Comparison of ENCODE assay signal across 10 cellular contexts in genomic region chr10:102240467-102241036, GRCh38. TPM values are rescaled to one million over a fixed set of nuclear protein-coding genes. Genes with fewer than 3 reads are reported as not detected.
DNase-seq lines count a peak whose midpoint lies in the region; ATAC-seq and TF ChIP-seq lines count a peak whose summit lies in the region.
"Had no signal": no experiment of that assay in that cellular context is flagged by ENCODE, and none has a peak within 500 bp of the region (broad histone marks: within the 10 kb centered on the region; RNA-seq: fewer than 3 reads in every experiment).

No MANE protein-coding gene starts in this region.

- H3K27ac ChIP-seq in coronary artery: no peak overlapping the region
- no peak overlapping the region for H3K27ac ChIP-seq in lower lobe of right lung
- no peak overlapping the region for H3K27ac ChIP-seq in testis

- TF ChIP-seq POLR2A in testis (IDR thresholded peaks at IDR 0.05): no peak

- no peak overlapping the region for H3K27ac Mint-ChIP-seq in activated CD4-positive, alpha-beta T cell treated with anti-CD3 and anti-CD28 coated beads for 36 hours

- ATAC-seq in activated CD4-positive, alpha-beta T cell treated with anti-CD3 and anti-CD28 coated beads for 36 hours: no peak
- ATAC-seq in lower lobe of right lung: no peak

- intact Hi-C loops in activated CD4-positive, alpha-beta T cell treated with anti-CD3 and anti-CD28 coated beads for 36 hours (cut with DNase I, micrococcal nuclease): loop anchor here in 1 of 2 experiments (1.0 to 10.0 kb wide), 3 partner anchors 155 to 1124 kb away; partner anchors contain the start of genes NFKB2 and TAF5
- intact Hi-C loops in lower lobe of right lung (cut with DNase I) (no loop called here), testis (cut with DNase I; ENCODE audit: low total_unique reads) (no loop called here)

- POLR2A ChIA-PET in activated CD4-positive, alpha-beta T cell treated with anti-CD3 and anti-CD28 coated beads for 36 hours (lab: Charles Lee): interaction anchor here (1.3 kb wide), 1 partner anchor 9 kb away, joined by 6 read pairs; no protein-coding TSS in a partner anchor

- H3K36me3 ChIP-seq in lower lobe of right lung (no peaks in the 10 kb centered on the region), testis (ENCODE audit: low read depth, missing control alignments) (no peaks in the 10 kb centered on the region)

- peaks cover 17% of the 10 kb centered on the region for H3K27me3 ChIP-seq in lower lobe of right lung (ENCODE audit: low read depth)
- H3K27me3 ChIP-seq in testis: no peaks in the 10 kb centered on the region

- H3K27me3 Mint-ChIP-seq in activated CD4-positive, alpha-beta T cell treated with anti-CD3 and anti-CD28 coated beads for 36 hours: peaks cover 34% of the 10 kb centered on the region

- H3K36me3 Mint-ChIP-seq in activated CD4-positive, alpha-beta T cell treated with anti-CD3 and anti-CD28 coated beads for 36 hours (ENCODE audit: low read depth): no peaks in the 10 kb centered on the region

- peak overlapping the region; percentile 73 for H3K4me3 ChIP-seq in coronary artery
- peak overlapping the region; percentile 70 for H3K4me3 ChIP-seq in lower lobe of right lung
- H3K4me3 ChIP-seq in testis: peak overlapping the region; percentile 56 to 62

- H3K4me3 Mint-ChIP-seq in activated CD4-positive, alpha-beta T cell treated with anti-CD3 and anti-CD28 coated beads for 36 hours: peak overlapping the region; percentile 71

- no peaks in the 10 kb centered on the region for H3K9me3 ChIP-seq in lower lobe of right lung
- no peaks in the 10 kb centered on the region for H3K9me3 ChIP-seq in testis

- TF ChIP-seq CTCF in coronary artery (IDR thresholded peaks at IDR 0.05): no peak
- no peak for TF ChIP-seq CTCF in lower lobe of right lung (IDR thresholded peaks at IDR 0.05)
- no peak for TF ChIP-seq CTCF in testis (IDR thresholded peaks at IDR 0.05)

- DNase-seq in activated CD4-positive, alpha-beta T cell treated with anti-CD3 and anti-CD28 coated beads for 36 hours: no peak
- no peak for DNase-seq in activated CD4-positive, alpha-beta T cell treated with anti-CD3 and anti-CD28 coated beads, Interleukin-2, amount 50 U/mL, for 1 hour
- DNase-seq in coronary artery (ENCODE audit: low spot score) (peak; percentile 72), lower lobe of right lung (no peak), testis (no peak), islet precursor cell (no peak), NK-92 (lab: John Stamatoyannopoulos, UW; ENCODE audit: unreplicated experiment) (no peak)
- no peak for DNase-seq in activated CD8-positive, alpha-beta memory T cell treated with anti-CD3 and anti-CD28 coated beads, Interleukin-2, amount 50 U/mL, for 4 hours
- DNase-seq: NCI-H1105 treated with DMSO at 0.1 percent for 48 hours had no signal

- H3K4me1 Mint-ChIP-seq in activated CD4-positive, alpha-beta T cell treated with anti-CD3 and anti-CD28 coated beads for 36 hours: peaks cover 19% of the 10 kb centered on the region

- CTCF ChIA-PET in activated CD4-positive, alpha-beta T cell treated with anti-CD3 and anti-CD28 coated beads for 36 hours (lab: Charles Lee): interaction anchor here (0.7 to 16.9 kb wide), 7 partner anchors 9 to 228 kb away, joined by 3 to 833 read pairs (median 6); partner anchors contain the start of gene ELOVL3

- WGBS in testis, 2 donors: 6 to 21% methylated on average over 18 to 39 of the region's 40 CpGs

- peaks cover 28% of the 10 kb centered on the region for H3K4me1 ChIP-seq in lower lobe of right lung
- peaks cover 20% of the 10 kb centered on the region for H3K4me1 ChIP-seq in testis

- no peaks in the 10 kb centered on the region for H3K9me3 Mint-ChIP-seq in activated CD4-positive, alpha-beta T cell treated with anti-CD3 and anti-CD28 coated beads for 36 hours (ENCODE audit: low read depth)

RNA-seq across cellular contexts. Expression of gene PITX3, which starts 0.8 kb away (rescaled TPM):
- under 1 TPM; 0.66 to 0.81 TPM for total RNA-seq in activated CD4-positive, alpha-beta T cell treated with anti-CD3 and anti-CD28 coated beads for 36 hours
- total RNA-seq in lower lobe of right lung: not detected
- under 1 TPM; 0.55 to 0.74 TPM for total RNA-seq in testis
- 0.69 TPM for polyA plus RNA-seq in testis (ENCODE audit: insufficient read depth, low read depth, low replicate concordance)
- total RNA-seq: A172 had no signal

RNA-seq across cellular contexts. Expression of gene GBF1, which starts 4.8 kb away (rescaled TPM):
- total RNA-seq in activated CD4-positive, alpha-beta T cell treated with anti-CD3 and anti-CD28 coated beads for 36 hours: 10 to 100 TPM; 33.1 to 37.5 TPM
- total RNA-seq in lower lobe of right lung (40.3 TPM), testis (10 to 100 TPM; 58.2 to 72.1 TPM)
- polyA plus RNA-seq in testis (ENCODE audit: insufficient read depth, low read depth, low replicate concordance): 76.4 TPM

RNA-seq across cellular contexts. Expression of gene ELOVL3, which starts 14.5 kb away (rescaled TPM):
- under 1 TPM in 1 of 2 experiments, not detected in 1; 0.14 TPM for total RNA-seq in activated CD4-positive, alpha-beta T cell treated with anti-CD3 and anti-CD28 coated beads for 36 hours
- 0.92 TPM for total RNA-seq in lower lobe of right lung
- 1 to 10 TPM; 1.5 to 2.8 TPM for total RNA-seq in testis
- polyA plus RNA-seq in testis (ENCODE audit: insufficient read depth, low read depth, low replicate concordance): 5.0 TPM
- total RNA-seq: A172 had no signal
